8 cellular contexts compared by ENCODE assay signal in genomic region chr6:144150673-144151009, GRCh38. TPM values are rescaled to one million over a fixed set of nuclear protein-coding genes. Genes with fewer than 3 reads are reported as not detected.
DNase-seq lines count a peak whose midpoint lies in the region; ATAC-seq and TF ChIP-seq lines count a peak whose summit lies in the region.

No MANE protein-coding gene starts in this region.

- CTCF ChIA-PET in GM10248 (lab: Yijun Ruan, JAX) = interaction anchor here (1.0 to 1.8 kb wide), 5 partner anchors 10 to 66 kb away, joined by 3 to 5 read pairs (median 3); no protein-coding TSS in a partner anchor

- peak; percentile 26 for ATAC-seq in HG03342 (IDR thresholded peaks at IDR 0.05; ENCODE audit: unreplicated experiment)
- ATAC-seq in GM21515 (IDR thresholded peaks at IDR 0.05; ENCODE audit: unreplicated experiment) = no peak

- H3K4me3 ChIP-seq in muscle layer of duodenum (ENCODE audit: low read depth in 1 of 2, low read length in 2 of 2) (peak overlapping the region; percentile 83 to 94), thyroid gland (replicated peaks in 1 of 3) (peak overlapping the region; percentile 28 to 66 (median 60))

- intact Hi-C loops in thyroid gland (cut with DNase I) = no loop called here

- no peak for DNase-seq in GM10248 (ENCODE audit: extremely low spot score)
- peak; percentile 17 for DNase-seq in effector CD4-positive, alpha-beta T cell
- DNase-seq in thyroid gland = peak; percentile 45 to 56
- no peak for DNase-seq in DMS79 (lab: John Stamatoyannopoulos, UW)

- H3K27me3 ChIP-seq in muscle layer of duodenum (ENCODE audit: low read depth, low read length) (no peaks in the 10 kb centered on the region), thyroid gland (no peaks in the 10 kb centered on the region)

- TF ChIP-seq POLR2A in thyroid gland (IDR thresholded peaks at IDR 0.05) = no peak

- H3K4me1 ChIP-seq in muscle layer of duodenum (ENCODE audit: control insufficient read depth in 1 of 2, insufficient read depth in 2 of 2, low read length in 2 of 2) (peaks cover 0 to 7% of the 10 kb centered on the region in 2 donors), thyroid gland (peaks cover 10 to 30% of the 10 kb centered on the region in 2 donors)

- H3K27ac ChIP-seq in VCaP (peak overlapping the region; percentile 46; the same call in 1 of the 2 replicates), muscle layer of duodenum (ENCODE audit: low read length) (peak overlapping the region; percentile 86), thyroid gland (peak overlapping the region; percentile 6 to 78 (median 62))

- H3K36me3 ChIP-seq in muscle layer of duodenum (ENCODE audit: control insufficient read depth in 1 of 2, insufficient read depth in 2 of 2, low read length in 2 of 2) (no peaks in the 10 kb centered on the region), thyroid gland (no peaks in the 10 kb centered on the region)

- H3K9me3 ChIP-seq in muscle layer of duodenum (ENCODE audit: control insufficient read depth in 1 of 2, low read length in 2 of 2) (no peaks in the 10 kb centered on the region), thyroid gland (no peaks in the 10 kb centered on the region)

- WGBS in thyroid gland, 2 donors = 1 to 2% methylated on average over 15 to 18 of the region's 18 CpGs

- POLR2A ChIA-PET in GM10248 (lab: Yijun Ruan, JAX) = interaction anchor here (1.0 kb wide), 1 partner anchor 10 kb away, joined by 3 read pairs; no protein-coding TSS in a partner anchor

- TF ChIP-seq CTCF in GM10248 (IDR thresholded peaks at IDR 0.05; ENCODE audit: control extremely low read depth, extremely low read depth, low read depth, missing control alignments) (peak; percentile 18), VCaP (conservative IDR thresholded peaks at IDR 0.05) (peak; percentile 54; the same call in 1 of the 2 replicates), thyroid gland (IDR thresholded peaks at IDR 0.05) (peak in 4 of 6 experiments; percentile 29 to 53 (median 34))

RNA-seq across cellular contexts. Expression of gene STX11, which starts 0.3 kb away (rescaled TPM):
- 10 to 100 TPM; 23.9 to 61.1 (median 31.8) TPM for total RNA-seq in thyroid gland

RNA-seq across cellular contexts. Expression of gene SF3B5, which starts 55.3 kb away (rescaled TPM):
- total RNA-seq in thyroid gland = 100 to 1,000 TPM in 2 of 4 donors, 10 to 100 TPM in 2; 63.1 to 205 (median 133) TPM

Comparison
In these comparisons a context has a peak if more than half of its experiments do, and no peak if none do; other contexts are left out.
1. DNase-seq: peak in effector CD4-positive, alpha-beta T cell (single experiment) and thyroid gland (2 of 2); none in GM10248 (single experiment) and DMS79 (single experiment).
2. Peak in every context shown above with its lines, with median percentiles within 50 percentile points of each other: CTCF ChIP-seq and H3K27ac ChIP-seq.